ENCODE assay signal across 1 cellular context in genomic region chr1:15900662-15901279, GRCh38.
TF ChIP-seq lines count a peak whose summit lies in the region.

No MANE protein-coding gene starts in this region.

TF ChIP-seq in H1, 55 proteins besides CTCF, POLR2A, EP300 and RAD21 (continued from another document):
- TF ChIP-seq TEAD4 (IDR thresholded peaks at IDR 0.05; ENCODE audit: low read depth, low read length) (no peak), POLR2AphosphoS5 (IDR thresholded peaks at IDR 0.05; ENCODE audit: low read depth, low read length) (no peak), MAX (IDR thresholded peaks at IDR 0.05) (no peak), CHD2 (IDR thresholded peaks at IDR 0.05; ENCODE audit: low read length) (no peak), GABPA (IDR thresholded peaks at IDR 0.05; ENCODE audit: borderline replicate concordance, insufficient read depth, low read length) (no peak), POU5F1 (IDR thresholded peaks at IDR 0.05; ENCODE audit: low read depth, low read length) (no peak), RXRA (IDR thresholded peaks at IDR 0.05; ENCODE audit: insufficient read depth, low read depth, low read length) (no peak), ASH2L (IDR thresholded peaks at IDR 0.05; ENCODE audit: low read length) (no peak), CHD1 (IDR thresholded peaks at IDR 0.05; ENCODE audit: low read depth, low read length) (no peak), SP1 (IDR thresholded peaks at IDR 0.05; ENCODE audit: low read depth, low read length) (no peak), TAF7 (optimal IDR thresholded peaks at IDR 0.05; ENCODE audit: borderline replicate concordance, low read depth, low read length) (no peak), PHF8 (conservative IDR thresholded peaks at IDR 0.05; ENCODE audit: low read depth, low read length) (no peak), SAP30 (IDR thresholded peaks at IDR 0.05; ENCODE audit: insufficient read depth, insufficient replicate concordance, low read length) (no peak)
